8 cellular contexts compared by ENCODE assay signal in genomic region chr5:122844916-122845252, GRCh38. TPM values are rescaled to one million over a fixed set of nuclear protein-coding genes. Genes with fewer than 3 reads are reported as not detected.
DNase-seq lines count a peak whose midpoint lies in the region; ATAC-seq, FAIRE-seq and TF ChIP-seq lines count a peak whose summit lies in the region.

No MANE protein-coding gene starts in this region.

- H3K9me3 ChIP-seq in BLaER1 treated with 17β-estradiol and CSF1 and Interleukin-3, amounts not matched to agents 10 nM and 100 nM (replicated peaks in 1 of 11) = peaks cover 0 to 2% (median 0%) of the 10 kb centered on the region in 11 experiments; a peak in 4 of 22 replicates
- H3K9me3 ChIP-seq in adipocyte (ENCODE audit: control insufficient read depth, low read length) (no peaks in the 10 kb centered on the region), kidney (ENCODE audit: control insufficient read depth in 1 of 2, low read length in 2 of 2) (no peaks in the 10 kb centered on the region), thoracic aorta (no peaks in the 10 kb centered on the region)

- DNase-seq in GM19239 (ENCODE audit: insufficient read length, low spot score) = peak; percentile 56
- no peak for DNase-seq in adipocyte (ENCODE audit: low read depth)
- DNase-seq in kidney = no peak
- DNase-seq in thoracic aorta (ENCODE audit: low spot score) = no peak
- DNase-seq in DMS153 treated with DMSO at 0.1 percent for 48 hours (lab: John Stamatoyannopoulos, UW; ENCODE audit: unreplicated experiment) = no peak
- no peak for DNase-seq in AG08395 (ENCODE audit: low spot score)

- peak overlapping the region; percentile 75 to 88 (median 83) for H3K4me3 ChIP-seq in BLaER1 treated with 17β-estradiol and CSF1 and Interleukin-3, amounts not matched to agents 10 nM and 100 nM
- peak overlapping the region; percentile 81 for H3K4me3 ChIP-seq in adipocyte (ENCODE audit: low read length)
- peak overlapping the region; percentile 45 to 84 for H3K4me3 ChIP-seq in kidney (ENCODE audit: low read length in 2 of 2)
- peak overlapping the region; percentile 99 for H3K4me3 ChIP-seq in thoracic aorta

- peak overlapping the region; percentile 76 to 92 (median 84) for H3K9ac ChIP-seq in BLaER1 treated with 17β-estradiol and CSF1 and Interleukin-3, amounts not matched to agents 10 nM and 100 nM
- H3K9ac ChIP-seq in adipocyte (ENCODE audit: low read length) = peak overlapping the region; percentile 84
- peak overlapping the region; percentile 3 to 88 for H3K9ac ChIP-seq in kidney (ENCODE audit: low read length in 2 of 2)

- H4K20me1 ChIP-seq in BLaER1 treated with 17β-estradiol and CSF1 and Interleukin-3, amounts not matched to agents 10 nM and 100 nM = no peaks in the 10 kb centered on the region; a peak in 3 of 22 replicates

- peaks cover 17 to 80% (median 27%) of the 10 kb centered on the region in 10 experiments; a peak in 19 of 20 replicates for H3K4me1 ChIP-seq in BLaER1 treated with 17β-estradiol and CSF1 and Interleukin-3, amounts not matched to agents 10 nM and 100 nM
- H3K4me1 ChIP-seq in adipocyte (ENCODE audit: control insufficient read depth, insufficient read depth, low read length) (peaks cover 28% of the 10 kb centered on the region), kidney (ENCODE audit: control insufficient read depth in 1 of 2, insufficient read depth in 1 of 2, low read depth in 1 of 2, low read length in 2 of 2) (peaks cover 0 to 4% of the 10 kb centered on the region in 2 donors), thoracic aorta (ENCODE audit: control insufficient read depth in 1 of 2, low read depth in 2 of 2) (peaks cover 12 to 29% of the 10 kb centered on the region in 2 donors)

- FAIRE-seq in GM19239 (lab: Jason Lieb, UNC) (peak; percentile 88), kidney (lab: Jason Lieb, UNC) (no peak)

- intact Hi-C loops in kidney (cut with DNase I) = no loop called here

- H3K4me2 ChIP-seq in BLaER1 treated with 17β-estradiol and CSF1 and Interleukin-3, amounts not matched to agents 10 nM and 100 nM = peak overlapping the region; percentile 84 to 95 (median 90)

- TF ChIP-seq CTCF in kidney (IDR thresholded peaks at IDR 0.05; ENCODE audit: borderline replicate concordance, extremely low read depth, insufficient read depth) = no peak
- no peak for TF ChIP-seq CTCF in thoracic aorta (IDR thresholded peaks at IDR 0.05)

- H3K27me3 ChIP-seq in BLaER1 treated with 17β-estradiol and CSF1 and Interleukin-3, amounts not matched to agents 10 nM and 100 nM = peaks cover 0 to 37% (median 31%) of the 10 kb centered on the region in 11 experiments; a peak in 12 of 22 replicates
- H3K27me3 ChIP-seq in adipocyte (replicated peaks; ENCODE audit: control insufficient read depth, insufficient read depth, low read length) (no peaks in the 10 kb centered on the region), thoracic aorta (replicated peaks; ENCODE audit: insufficient read depth) (no peaks in the 10 kb centered on the region)

- ATAC-seq in HG03159 (IDR thresholded peaks at IDR 0.05; ENCODE audit: unreplicated experiment) = peak; percentile 37
- ATAC-seq in thoracic aorta (ENCODE audit: insufficient number of reproducible peaks, low FRiP score, low read depth) = no peak

- H3K36me3 ChIP-seq in BLaER1 treated with 17β-estradiol and CSF1 and Interleukin-3, amounts not matched to agents 10 nM and 100 nM = peaks cover 0 to 7% (median 0%) of the 10 kb centered on the region in 11 experiments; a peak in 2 of 22 replicates
- no peaks in the 10 kb centered on the region for H3K36me3 ChIP-seq in adipocyte (ENCODE audit: control insufficient read depth, insufficient read depth, low read length, severe bottlenecking)
- H3K36me3 ChIP-seq in kidney (ENCODE audit: control insufficient read depth in 1 of 2, insufficient read depth in 2 of 2, low read length in 2 of 2) = no peaks in the 10 kb centered on the region
- H3K36me3 ChIP-seq in thoracic aorta = no peaks in the 10 kb centered on the region

- H3K27ac ChIP-seq in BLaER1 treated with 17β-estradiol and CSF1 and Interleukin-3, amounts not matched to agents 10 nM and 100 nM = peak overlapping the region; percentile 73 to 91 (median 77)
- peak overlapping the region; percentile 81 to 91 for H3K27ac ChIP-seq in kidney (ENCODE audit: low read depth in 2 of 2, low read length in 2 of 2)
- H3K27ac ChIP-seq in thoracic aorta = peak overlapping the region; percentile 82 to 91

RNA-seq across cellular contexts. Expression of gene SNX24, which starts 0.5 kb away (rescaled TPM):
- total RNA-seq in kidney (23.8 TPM), thoracic aorta (10 to 100 TPM; 15.6 to 34.2 TPM)
- 27.0 TPM for polyA plus RNA-seq in kidney (ENCODE audit: insufficient read depth, low read depth, low replicate concordance)
